10 cellular contexts compared by ENCODE assay signal in genomic region chr22:29479417-29480261, GRCh38. TPM values are rescaled to one million over a fixed set of nuclear protein-coding genes. Genes with fewer than 3 reads are reported as not detected.
A peak's percentile ranks its signal among the peaks of the same experiment; 100 is the strongest.
DNase-seq lines count a peak whose midpoint lies in the region; ATAC-seq, FAIRE-seq and TF ChIP-seq lines count a peak whose summit lies in the region.
"Had no signal": no experiment of that assay in that cellular context is flagged by ENCODE, and none has a peak within 500 bp of the region (broad histone marks: within the 10 kb centered on the region; RNA-seq: fewer than 3 reads in every experiment).

TSS of gene NEFH (plus strand) at chr22:29480218. CDS start at chr22:29480263, 45 bp downstream.

- no TSS peak for BruUV-seq in endothelial cell of umbilical vein (replicated peaks; lab: Mats Ljungman, UMichigan)

- ATAC-seq in GM18519 (IDR thresholded peaks at IDR 0.05; ENCODE audit: low FRiP score, unreplicated experiment) (no peak), GM21515 (IDR thresholded peaks at IDR 0.05; ENCODE audit: unreplicated experiment) (no peak), HG03159 (IDR thresholded peaks at IDR 0.05; ENCODE audit: unreplicated experiment) (no peak)

- H3K4me3 ChIP-seq in endothelial cell of umbilical vein (replicated peaks in 1 of 3; ENCODE audit: insufficient read depth in 1 of 3, low read depth in 1 of 3, low read length in 3 of 3) = no peak within 1 kb of the TSS

- H3K9ac ChIP-seq in endothelial cell of umbilical vein (replicated peaks; ENCODE audit: extremely low read depth, insufficient read depth, low read length) = no peak within 1 kb of the TSS

- H3K27ac ChIP-seq in endothelial cell of umbilical vein (ENCODE audit: insufficient read depth, low read depth, low read length) = no peak within 1 kb of the TSS
- H3K27ac ChIP-seq: right atrium auricular region had no signal

- no peak for TF ChIP-seq CTCF in endothelial cell of umbilical vein (IDR thresholded peaks at IDR 0.05; ENCODE audit: extremely low read depth in 1 of 2, insufficient read depth in 1 of 2, low read depth in 1 of 2, low read length in 2 of 2)

- TF ChIP-seq POLR2A in GM19099 (IDR thresholded peaks at IDR 0.05; ENCODE audit: extremely low read depth, insufficient read length, low read depth) (peak; percentile 66), endothelial cell of umbilical vein (IDR thresholded peaks at IDR 0.05; ENCODE audit: low read depth, low read length) (no peak)

- H3K36me3 ChIP-seq in endothelial cell of umbilical vein (ENCODE audit: control insufficient read depth in 2 of 2, extremely low read depth in 1 of 2, insufficient read depth in 2 of 2, low read length in 2 of 2) = no peaks in the 10 kb centered on the region
- H3K36me3 ChIP-seq: right atrium auricular region had no signal

- H3K79me2 ChIP-seq in endothelial cell of umbilical vein (ENCODE audit: control insufficient read depth, insufficient read depth, low read length) = no peaks in the 10 kb centered on the region

- POLR2A ChIA-PET in endothelial cell of umbilical vein (lab: Charles Lee) = no interaction called here

- FAIRE-seq in endothelial cell of umbilical vein (lab: Jason Lieb, UNC) = no peak

- peak within 1 kb of the TSS; percentile 41 for H3K4me2 ChIP-seq in endothelial cell of umbilical vein (ENCODE audit: insufficient read depth, low read length)

- H3K27me3 ChIP-seq in endothelial cell of umbilical vein (ENCODE audit: control insufficient read depth in 2 of 2, insufficient read depth in 2 of 2, low read length in 2 of 2) = peaks cover 48% of the 10 kb centered on the region in 2 experiments

- no peaks in the 10 kb centered on the region for H4K20me1 ChIP-seq in endothelial cell of umbilical vein (replicated peaks; ENCODE audit: control insufficient read depth, extremely low read depth, insufficient read depth, low read length)

- no peaks in the 10 kb centered on the region for H3K9me1 ChIP-seq in endothelial cell of umbilical vein (replicated peaks; ENCODE audit: control insufficient read depth, extremely low read depth, insufficient read depth, low read length)

- dilution Hi-C loops in endothelial cell of umbilical vein (cut with MboI; ENCODE audit: extremely low pct_ligation_motif_present, low sequenced_read_pairs) = no loop called here

- intact Hi-C loops in endothelial cell of umbilical vein (cut with micrococcal nuclease) = loop anchor here (10.0 kb wide), 1 partner anchor 235 kb away; no protein-coding TSS in a partner anchor

- CTCF ChIA-PET in endothelial cell of umbilical vein (lab: Charles Lee) = interaction anchor here (1.3 kb wide), 1 partner anchor 8 kb away, joined by 6 read pairs; no protein-coding TSS in a partner anchor

- H2AFZ ChIP-seq in endothelial cell of umbilical vein (ENCODE audit: low read depth, low read length) = peak within 1 kb of the TSS; percentile 48

- peaks cover 5% of the 10 kb centered on the region for H3K4me1 ChIP-seq in endothelial cell of umbilical vein (ENCODE audit: control insufficient read depth, extremely low read depth, insufficient read depth, low read length)

- no peaks in the 10 kb centered on the region for H3K9me3 ChIP-seq in endothelial cell of umbilical vein (replicated peaks; ENCODE audit: control insufficient read depth, insufficient read depth, low read length)
- H3K9me3 ChIP-seq: right atrium auricular region had no signal

- peak; percentile 47 for DNase-seq in NCI-H510A (lab: John Stamatoyannopoulos, UW)
- DNase-seq in endothelial cell of umbilical vein (ENCODE audit: low read depth, low spot score) = no peak
- peak; percentile 56 for DNase-seq in retina
- no peak for DNase-seq in SIG-M5 (lab: John Stamatoyannopoulos, UW)
- DNase-seq: NCI-H2171 had no signal

TF ChIP-seq in endothelial cell of umbilical vein, 7 proteins besides CTCF, POLR2A, EP300 and RAD21:
- TF ChIP-seq POLR2AphosphoS5 (IDR thresholded peaks at IDR 0.05; ENCODE audit: insufficient read depth, low read depth, low read length) = no peak
- TF ChIP-seq GATA2 (IDR thresholded peaks at IDR 0.05; ENCODE audit: insufficient read depth, insufficient read length, low read depth, low read length) = no peak
- no peak for TF ChIP-seq MAX (IDR thresholded peaks at IDR 0.05; ENCODE audit: insufficient read depth, insufficient read length)
- no peak for TF ChIP-seq JUN (IDR thresholded peaks at IDR 0.05; ENCODE audit: borderline replicate concordance, insufficient read depth, insufficient read length, low read depth)
- no peak for TF ChIP-seq EZH2 (IDR thresholded peaks at IDR 0.05; ENCODE audit: borderline replicate concordance, low read depth, low read length, severe bottlenecking)
- no peak for TF ChIP-seq MYC (IDR thresholded peaks at IDR 0.05; ENCODE audit: low read depth, low read length)
- no peak for TF ChIP-seq FOS (IDR thresholded peaks at IDR 0.05; ENCODE audit: borderline replicate concordance, insufficient read depth, low read length)

RNA-seq across cellular contexts. Expression of gene NEFH, which starts in this region (rescaled TPM):
- total RNA-seq in endothelial cell of umbilical vein = 0.09 and 1.5 TPM in 2 replicates
- polyA plus RNA-seq in endothelial cell of umbilical vein = 0.33 and 0.59 TPM in 2 replicates
- polyA plus RNA-seq in endothelial cell of umbilical vein (2011; cell fraction: cytosol; rRNA removed) = 1.6 and 2.2 TPM in 2 replicates
- 0.84 and 1.4 TPM in 2 replicates for polyA plus RNA-seq in endothelial cell of umbilical vein (2011; cell fraction: nucleus; rRNA removed)
- polyA plus RNA-seq in endothelial cell of umbilical vein (2012) = 2.6 and 3.0 TPM in 2 replicates
- 0.70 and 0.74 TPM in 2 replicates for polyA minus RNA-seq in endothelial cell of umbilical vein
- not detected for polyA minus RNA-seq in endothelial cell of umbilical vein (2011; cell fraction: cytosol; rRNA and poly(A)+ RNA removed)
- 0.24 and 0.34 TPM in 2 replicates for polyA minus RNA-seq in endothelial cell of umbilical vein (2011; cell fraction: nucleus; rRNA and poly(A)+ RNA removed)

Comparison
In these comparisons a context has a peak if more than half of its experiments do, and no peak if none do; other contexts are left out.
1. DNase-seq: peak in NCI-H510A (single experiment) and retina (single experiment); none in endothelial cell of umbilical vein (single experiment) and SIG-M5 (single experiment).